8 cellular contexts compared by ENCODE assay signal in genomic region chr1:247127519-247128282, GRCh38. TPM values are rescaled to one million over a fixed set of nuclear protein-coding genes. Genes with fewer than 3 reads are reported as not detected.
DNase-seq lines count a peak whose midpoint lies in the region; ATAC-seq, FAIRE-seq and TF ChIP-seq lines count a peak whose summit lies in the region.
"Not testable (repeated sequence)": the region's sequence is repeated elsewhere in the genome, so short reads cannot be mapped to it uniquely, and the experiment has no call there.

No MANE protein-coding gene starts in this region.

- dilution Hi-C loops in IMR-90 (cut with HindIII; ENCODE audit: low sequenced_read_pairs, unreplicated experiment); keratinocyte (cut with MboI; ENCODE audit: extremely low pct_ligation_motif_present, low sequenced_read_pairs): not testable (repeated sequence)

- not testable (repeated sequence) for H2AK5ac ChIP-seq in IMR-90 (ENCODE audit: low read depth, low read length)

- intact Hi-C loops in IMR-90 (cut with micrococcal nuclease), result not testable (repeated sequence)

- not testable (repeated sequence) for TF ChIP-seq CTCF in D721Med (IDR thresholded peaks at IDR 0.05; ENCODE audit: insufficient read depth, missing control alignments); IMR-90 (conservative IDR thresholded peaks at IDR 0.05; ENCODE audit: low read depth, low read length); keratinocyte (optimal IDR thresholded peaks at IDR 0.05 in 1 of 3, IDR thresholded peaks at IDR 0.05 in 1 of 3, conservative IDR thresholded peaks at IDR 0.05 in 1 of 3; ENCODE audit: extremely low read depth in 1 of 3, insufficient read depth in 2 of 3, low read length in 3 of 3); osteocyte (IDR thresholded peaks at IDR 0.05); type B pancreatic cell (conservative IDR thresholded peaks at IDR 0.05)

- H3K4me2 ChIP-seq in IMR-90 (ENCODE audit: low read depth, low read length) (peak overlapping the region; percentile 82), keratinocyte (ENCODE audit: control insufficient read depth, extremely low read depth, insufficient read depth, low read depth, low read length) (peak overlapping the region; percentile 27)

- H2BK20ac ChIP-seq in IMR-90 (ENCODE audit: low read depth, low read length), result not testable (repeated sequence)

- not testable (repeated sequence) for H3K79me1 ChIP-seq in IMR-90 (ENCODE audit: low read depth in 1 of 2, low read length in 2 of 2)

- not testable (repeated sequence) for H3K27ac ChIP-seq in IMR-90 (ENCODE audit: insufficient read depth, low read length); ectodermal cell (ENCODE audit: insufficient read depth, low read depth, low read length, poor library complexity, severe bottlenecking); keratinocyte (ENCODE audit: control insufficient read depth, insufficient read depth, low read length)

- H3K18ac ChIP-seq in IMR-90 (ENCODE audit: low read depth, low read length), result not testable (repeated sequence)

- H3K4me1 Mint-ChIP-seq in activated T-helper 17 cell treated with anti-CD3 and anti-CD28 coated beads, Interleukin-2, amount 50 U/mL, for 72 hours; osteocyte (ENCODE audit: unreplicated experiment); type B pancreatic cell (ENCODE audit: unreplicated experiment): not testable (repeated sequence)

- H2BK120ac ChIP-seq in IMR-90 (ENCODE audit: low read depth, low read length), result not testable (repeated sequence)

- ATAC-seq in IMR-90 (ENCODE audit: low read depth); activated T-helper 17 cell treated with anti-CD3 and anti-CD28 coated beads, Interleukin-2, amount 50 U/mL, for 72 hours (replicated peaks): not testable (repeated sequence)

- H4K20me1 ChIP-seq in IMR-90 (ENCODE audit: insufficient read depth, low read length); keratinocyte (ENCODE audit: control insufficient read depth, extremely low read depth, insufficient read depth, low read length): not testable (repeated sequence)

- not testable (repeated sequence) for H3K4me1 ChIP-seq in IMR-90 (ENCODE audit: control insufficient read depth, insufficient read depth, low read length); ectodermal cell (ENCODE audit: control insufficient read depth, insufficient read depth, low read length); keratinocyte (ENCODE audit: control insufficient read depth, extremely low read depth, insufficient read depth, low read length)

- H3K9me3 ChIP-seq in IMR-90 (ENCODE audit: control insufficient read depth, insufficient read depth, low read length); ectodermal cell (ENCODE audit: control insufficient read depth, low read length); keratinocyte (ENCODE audit: control insufficient read depth, low read depth, low read length): not testable (repeated sequence)

- peak overlapping the region; percentile 21; the same call in 1 of the 2 replicates for H3K56ac ChIP-seq in IMR-90 (ENCODE audit: extremely low read depth, insufficient read depth, low read length)

- not testable (repeated sequence) for TF ChIP-seq RAD21 in IMR-90 (IDR thresholded peaks at IDR 0.05; ENCODE audit: low read length)

- not testable (repeated sequence) for H4K8ac ChIP-seq in IMR-90 (ENCODE audit: low read depth in 2 of 2, low read length in 2 of 2)

- not testable (repeated sequence) for H2BK15ac ChIP-seq in IMR-90 (ENCODE audit: low read depth, low read length)

- peak; percentile 83 for FAIRE-seq in D721Med (lab: Jason Lieb, UNC)
- FAIRE-seq in keratinocyte (lab: Jason Lieb, UNC), result not testable (repeated sequence)

- POLR2A ChIA-PET in IMR-90 (lab: Charles Lee; ENCODE audit: unreplicated experiment), result not testable (repeated sequence)

- not testable (repeated sequence) for H2AFZ ChIP-seq in IMR-90 (replicated peaks; ENCODE audit: low read length, poor library complexity); keratinocyte (ENCODE audit: control insufficient read depth, low read length)

- CTCF ChIA-PET in IMR-90 (lab: Yijun Ruan, JAX), result not testable (repeated sequence)

- not testable (repeated sequence) for H4K91ac ChIP-seq in IMR-90 (ENCODE audit: insufficient read depth, low read depth, low read length)

- H3K27me3 Mint-ChIP-seq in activated T-helper 17 cell treated with anti-CD3 and anti-CD28 coated beads, Interleukin-2, amount 50 U/mL, for 72 hours; osteocyte (ENCODE audit: unreplicated experiment); type B pancreatic cell: not testable (repeated sequence)

- peak overlapping the region; percentile 78 for H3K27ac Mint-ChIP-seq in activated T-helper 17 cell treated with anti-CD3 and anti-CD28 coated beads, Interleukin-2, amount 50 U/mL, for 72 hours
- H3K27ac Mint-ChIP-seq in osteocyte (ENCODE audit: unreplicated experiment), result peak overlapping the region; percentile 78
- peak overlapping the region; percentile 81 for H3K27ac Mint-ChIP-seq in type B pancreatic cell

- H3K9me1 ChIP-seq in IMR-90 (ENCODE audit: insufficient read depth, low read length); keratinocyte (ENCODE audit: control insufficient read depth, extremely low read depth, insufficient read depth, low read length): not testable (repeated sequence)

- H3K23ac ChIP-seq in IMR-90 (ENCODE audit: low read depth, low read length), result not testable (repeated sequence)

- DNase-seq in D721Med (ENCODE audit: insufficient read length, low spot score); IMR-90; keratinocyte (ENCODE audit: low read depth, low spot score); osteocyte (ENCODE audit: extremely low spot score, unreplicated experiment); type B pancreatic cell (ENCODE audit: extremely low spot score, unreplicated experiment): not testable (repeated sequence)
- DNase-seq in SKM-1 (lab: John Stamatoyannopoulos, UW; ENCODE audit: unreplicated experiment), result peak; percentile 18

- H3K27me3 ChIP-seq in IMR-90 (ENCODE audit: control insufficient read depth, insufficient read depth, low read length); ectodermal cell (ENCODE audit: control insufficient read depth, insufficient read depth, low read length, poor library complexity, severe bottlenecking); keratinocyte (ENCODE audit: control insufficient read depth, extremely low read depth, insufficient read depth, low read length): not testable (repeated sequence)

- not testable (repeated sequence) for H4K5ac ChIP-seq in IMR-90 (ENCODE audit: low read depth, low read length)

- H2AK9ac ChIP-seq in IMR-90 (replicated peaks; ENCODE audit: low read depth, low read length, poor library complexity), result not testable (repeated sequence)

- not testable (repeated sequence) for H3K9ac ChIP-seq in IMR-90 (ENCODE audit: low read depth, low read length); keratinocyte (ENCODE audit: control insufficient read depth, extremely low read depth, insufficient read depth, low read length)

- not testable (repeated sequence) for H3K9me3 Mint-ChIP-seq in activated T-helper 17 cell treated with anti-CD3 and anti-CD28 coated beads, Interleukin-2, amount 50 U/mL, for 72 hours; osteocyte (ENCODE audit: unreplicated experiment); type B pancreatic cell

- H2BK5ac ChIP-seq in IMR-90 (ENCODE audit: low read depth, low read length, poor library complexity, severe bottlenecking), result not testable (repeated sequence)

- not testable (repeated sequence) for H3K14ac ChIP-seq in IMR-90 (replicated peaks; ENCODE audit: low read depth, low read length)

- H3K4me3 ChIP-seq in IMR-90 (ENCODE audit: insufficient read depth, low read depth, low read length) (peak overlapping the region; percentile 39), ectodermal cell (ENCODE audit: insufficient read depth, low read depth, low read length) (peak overlapping the region; percentile 22)
- H3K4me3 ChIP-seq in keratinocyte (ENCODE audit: control insufficient read depth in 2 of 3, extremely low read depth in 1 of 3, insufficient read depth in 2 of 3, low read depth in 1 of 3, low read length in 3 of 3), result not testable (repeated sequence)

- peak overlapping the region; percentile 84 for H3K4me3 Mint-ChIP-seq in activated T-helper 17 cell treated with anti-CD3 and anti-CD28 coated beads, Interleukin-2, amount 50 U/mL, for 72 hours
- H3K4me3 Mint-ChIP-seq in osteocyte (ENCODE audit: unreplicated experiment) (peak overlapping the region; percentile 83), type B pancreatic cell (peak overlapping the region; percentile 87)

- H3K79me2 ChIP-seq in keratinocyte (ENCODE audit: control insufficient read depth, insufficient read depth, low read length), result not testable (repeated sequence)

- not testable (repeated sequence) for TF ChIP-seq POLR2A in IMR-90 (IDR thresholded peaks at IDR 0.05; ENCODE audit: low read depth, low read length)

- 100% methylated on average over 1 of the region's 18 CpGs; no CpG with 5 or more reads in 1 of the 2 experiments for WGBS in IMR-90 (ENCODE audit: extremely low coverage in 2 of 2, insufficient read length in 1 of 2), 2 experiments
- WGBS in ectodermal cell, 2 experiments, result 24 to 25% methylated on average over 11 to 12 of the region's 18 CpGs

- in situ Hi-C loops in IMR-90 (cut with MboI; ENCODE audit: low sequenced_read_pairs), result not testable (repeated sequence)

- peaks cover 18% of the 10 kb centered on the region for H3K36me3 Mint-ChIP-seq in activated T-helper 17 cell treated with anti-CD3 and anti-CD28 coated beads, Interleukin-2, amount 50 U/mL, for 72 hours (ENCODE audit: low read depth)
- not testable (repeated sequence) for H3K36me3 Mint-ChIP-seq in osteocyte (ENCODE audit: unreplicated experiment)
- peaks cover 13% of the 10 kb centered on the region for H3K36me3 Mint-ChIP-seq in type B pancreatic cell

- H3K36me3 ChIP-seq in IMR-90 (ENCODE audit: control insufficient read depth, insufficient read depth, low read length); ectodermal cell (ENCODE audit: control insufficient read depth, insufficient read depth, low read length); keratinocyte (ENCODE audit: control insufficient read depth in 2 of 2, extremely low read depth in 1 of 2, insufficient read depth in 2 of 2, low read length in 2 of 2): not testable (repeated sequence)

- TSS peak; percentile 82 for BruUV-seq in IMR-90 (replicated peaks; lab: Mats Ljungman, UMichigan)

- H3K4ac ChIP-seq in IMR-90 (ENCODE audit: low read depth, low read length), result not testable (repeated sequence)

RNA-seq across cellular contexts. Expression of gene ZNF669, which starts 23.5 kb away (rescaled TPM):
- 10.8 and 14.2 TPM in 2 replicates for total RNA-seq in IMR-90 (2012; rRNA removed)
- polyA plus RNA-seq in IMR-90 (2012; rRNA removed), result 3.4 and 3.8 TPM in 2 replicates
- 1.3 and 1.4 TPM in 2 replicates for polyA plus RNA-seq in IMR-90 (2012; cell fraction: cytosol; rRNA removed)
- 2.1 and 2.2 TPM in 2 replicates for polyA plus RNA-seq in IMR-90 (2012; cell fraction: nucleus; rRNA removed; ENCODE audit: low replicate concordance)
- total RNA-seq in activated T-helper 17 cell treated with anti-CD3 and anti-CD28 coated beads, Interleukin-2, amount 50 U/mL, for 72 hours, result 1 to 10 TPM; 5.7 to 7.1 TPM
- 21.2 TPM for polyA plus RNA-seq in ectodermal cell (2013, experiment 1 of 4)
- polyA plus RNA-seq in ectodermal cell (2013, experiment 2 of 4), result 22.6 TPM
- polyA plus RNA-seq in ectodermal cell (2013, experiment 3 of 4), result 19.8 TPM
- polyA plus RNA-seq in ectodermal cell (2013, experiment 4 of 4), result 16.6 TPM
- polyA plus RNA-seq in keratinocyte, result 3.8 to 4.5 TPM (median 4.5 TPM) in 3 replicates
- polyA plus RNA-seq in keratinocyte (2011; ENCODE audit: low read depth), result 9.6 TPM
- polyA plus RNA-seq in keratinocyte (2011; cell fraction: cytosol; rRNA removed), result 2.0 and 3.7 TPM in 2 replicates
- polyA plus RNA-seq in keratinocyte (2011; cell fraction: nucleus; rRNA removed), result 4.5 and 6.0 TPM in 2 replicates
- 3.4 and 3.7 TPM in 2 replicates for polyA plus RNA-seq in keratinocyte (2012; ENCODE audit: low replicate concordance)
- 3.5 to 7.3 TPM (median 3.6 TPM) in 3 replicates for polyA minus RNA-seq in keratinocyte
- 3.5 TPM for polyA minus RNA-seq in keratinocyte (2011; cell fraction: cytosol; rRNA and poly(A)+ RNA removed)
- 4.1 and 7.3 TPM in 2 replicates for polyA minus RNA-seq in keratinocyte (2011; cell fraction: nucleus; rRNA and poly(A)+ RNA removed)
- 10.0 and 11.4 TPM in 2 replicates for total RNA-seq in osteocyte
- 19.8 and 21.3 TPM in 2 replicates for total RNA-seq in type B pancreatic cell (ENCODE audit: low replicate concordance)

RNA-seq across cellular contexts. Expression of gene ZNF124, which starts 44.1 kb away (rescaled TPM):
- total RNA-seq in IMR-90 (2012; rRNA removed) (77.8 and 89.3 TPM in 2 replicates), osteocyte (19.6 and 22.2 TPM in 2 replicates), type B pancreatic cell (ENCODE audit: low replicate concordance) (55.1 and 134 TPM in 2 replicates)
- polyA plus RNA-seq in IMR-90 (2012; rRNA removed) (3.0 and 3.2 TPM in 2 replicates), keratinocyte (2.9 to 4.1 TPM (median 2.9 TPM) in 3 replicates)
- 0.91 and 1.6 TPM in 2 replicates for polyA plus RNA-seq in IMR-90 (2012; cell fraction: cytosol; rRNA removed)
- polyA plus RNA-seq in IMR-90 (2012; cell fraction: nucleus; rRNA removed; ENCODE audit: low replicate concordance), result 2.0 and 10.6 TPM in 2 replicates
- total RNA-seq in activated T-helper 17 cell treated with anti-CD3 and anti-CD28 coated beads, Interleukin-2, amount 50 U/mL, for 72 hours, result 10 to 100 TPM; 11.6 to 14.4 TPM
- polyA plus RNA-seq in ectodermal cell (2013, experiment 1 of 4), result 19.5 TPM
- polyA plus RNA-seq in ectodermal cell (2013, experiment 2 of 4), result 24.0 TPM
- polyA plus RNA-seq in ectodermal cell (2013, experiment 3 of 4), result 26.5 TPM
- polyA plus RNA-seq in ectodermal cell (2013, experiment 4 of 4), result 27.8 TPM
- polyA plus RNA-seq in keratinocyte (2011; ENCODE audit: low read depth), result 0.66 TPM
- 1.5 and 3.1 TPM in 2 replicates for polyA plus RNA-seq in keratinocyte (2011; cell fraction: cytosol; rRNA removed)
- polyA plus RNA-seq in keratinocyte (2011; cell fraction: nucleus; rRNA removed), result 5.7 and 6.2 TPM in 2 replicates
- 1.3 and 2.4 TPM in 2 replicates for polyA plus RNA-seq in keratinocyte (2012; ENCODE audit: low replicate concordance)
- polyA minus RNA-seq in keratinocyte, result 4.6 to 20.5 TPM (median 17.5 TPM) in 3 replicates
- 14.6 TPM for polyA minus RNA-seq in keratinocyte (2011; cell fraction: cytosol; rRNA and poly(A)+ RNA removed)
- polyA minus RNA-seq in keratinocyte (2011; cell fraction: nucleus; rRNA and poly(A)+ RNA removed), result 5.0 and 9.3 TPM in 2 replicates

RNA-seq across cellular contexts. Expression of gene ZNF670, which starts 49.1 kb away (rescaled TPM):
- total RNA-seq in IMR-90 (2012; rRNA removed) (4.5 and 5.6 TPM in 2 replicates), osteocyte (3.3 TPM in 2 replicates), type B pancreatic cell (ENCODE audit: low replicate concordance) (6.6 and 8.5 TPM in 2 replicates)
- polyA plus RNA-seq in IMR-90 (2012; rRNA removed) (1.2 and 1.8 TPM in 2 replicates), keratinocyte (1.9 to 3.6 TPM (median 2.3 TPM) in 3 replicates)
- polyA plus RNA-seq in IMR-90 (2012; cell fraction: cytosol; rRNA removed), result 0.19 and 0.33 TPM in 2 replicates
- 0.10 and 1.0 TPM in 2 replicates for polyA plus RNA-seq in IMR-90 (2012; cell fraction: nucleus; rRNA removed; ENCODE audit: low replicate concordance)
- total RNA-seq in activated T-helper 17 cell treated with anti-CD3 and anti-CD28 coated beads, Interleukin-2, amount 50 U/mL, for 72 hours, result 1 to 10 TPM; 2.7 to 3.3 TPM
- polyA plus RNA-seq in ectodermal cell (2013, experiment 1 of 4), result 18.1 TPM
- 19.6 TPM for polyA plus RNA-seq in ectodermal cell (2013, experiment 2 of 4)
- polyA plus RNA-seq in ectodermal cell (2013, experiment 3 of 4), result 16.5 TPM
- 18.9 TPM for polyA plus RNA-seq in ectodermal cell (2013, experiment 4 of 4)
- 0.70 TPM for polyA plus RNA-seq in keratinocyte (2011; ENCODE audit: low read depth)
- 1.4 and 3.4 TPM in 2 replicates for polyA plus RNA-seq in keratinocyte (2011; cell fraction: cytosol; rRNA removed)
- 2.4 and 3.3 TPM in 2 replicates for polyA plus RNA-seq in keratinocyte (2011; cell fraction: nucleus; rRNA removed)
- 1.9 and 2.5 TPM in 2 replicates for polyA plus RNA-seq in keratinocyte (2012; ENCODE audit: low replicate concordance)
- 0.16 to 2.2 TPM (median 0.92 TPM) in 3 replicates for polyA minus RNA-seq in keratinocyte
- polyA minus RNA-seq in keratinocyte (2011; cell fraction: cytosol; rRNA and poly(A)+ RNA removed), result 0.96 TPM
- 1.4 and 2.2 TPM in 2 replicates for polyA minus RNA-seq in keratinocyte (2011; cell fraction: nucleus; rRNA and poly(A)+ RNA removed)
